In the genomic region with DNA sequence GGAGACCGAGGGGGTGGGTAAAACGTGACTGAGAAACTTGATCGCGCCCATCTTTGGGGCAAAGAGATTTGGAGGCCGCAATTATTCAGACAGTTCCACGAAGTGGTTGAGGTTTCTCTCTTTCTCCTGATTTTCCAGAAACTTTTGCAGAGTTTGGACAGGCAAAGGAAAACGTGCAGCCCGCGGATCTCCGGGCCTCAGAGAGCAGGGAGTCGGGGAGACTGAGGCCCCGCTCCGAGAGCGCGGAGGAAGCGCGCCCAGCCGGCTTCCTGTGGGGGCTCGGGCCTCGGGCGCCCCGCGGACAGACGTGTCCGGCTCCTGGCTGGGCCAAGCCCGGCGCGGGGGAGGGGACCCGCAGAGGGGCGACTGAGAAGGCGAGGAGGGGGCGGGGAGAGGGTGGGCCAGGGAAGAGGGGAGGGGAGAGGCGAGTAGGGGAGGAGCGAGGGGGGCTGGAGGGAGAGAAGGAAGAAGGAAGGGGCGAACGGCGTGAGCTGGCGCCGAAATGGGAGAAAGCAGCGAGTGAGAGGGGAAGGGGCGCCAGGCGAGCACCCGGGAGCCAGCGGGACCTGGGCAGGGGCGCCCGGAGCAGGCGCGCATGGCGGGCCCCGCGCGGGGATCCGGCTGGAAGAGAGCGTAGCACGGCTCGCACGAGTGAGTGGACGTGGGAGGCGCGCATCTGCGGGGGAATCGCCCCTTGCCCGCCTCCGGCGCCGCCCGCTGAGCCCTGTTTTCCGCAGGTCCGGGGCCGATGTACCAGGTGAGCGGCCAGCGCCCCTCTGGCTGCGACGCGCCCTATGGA, we compare ENCODE assay signal across 10 cellular contexts. TPM values are rescaled to one million over a fixed set of nuclear protein-coding genes. Genes with fewer than 3 reads are reported as not detected.
DNase-seq lines count a peak whose midpoint lies in the region; ATAC-seq, FAIRE-seq and TF ChIP-seq lines count a peak whose summit lies in the region.
"Had no signal": no experiment of that assay in that cellular context is flagged by ENCODE, and none has a peak within 500 bp of the region (broad histone marks: within the 10 kb centered on the region; RNA-seq: fewer than 3 reads in every experiment).

A gene with protein sequence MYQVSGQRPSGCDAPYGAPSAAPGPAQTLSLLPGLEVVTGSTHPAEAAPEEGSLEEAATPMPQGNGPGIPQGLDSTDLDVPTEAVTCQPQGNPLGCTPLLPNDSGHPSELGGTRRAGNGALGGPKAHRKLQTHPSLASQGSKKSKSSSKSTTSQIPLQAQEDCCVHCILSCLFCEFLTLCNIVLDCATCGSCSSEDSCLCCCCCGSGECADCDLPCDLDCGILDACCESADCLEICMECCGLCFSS (plus strand): TSS at position 467 of the 799 bp plus-strand sequence. CDS start 282 bp downstream, at position 749.

- no peak within 1 kb of the TSS for H2AK5ac ChIP-seq in H1 (ENCODE audit: low read depth, low read length)

- H4K20me1 ChIP-seq in H1 (replicated peaks in 1 of 2; ENCODE audit: control insufficient read depth in 1 of 2, insufficient read depth in 2 of 2, low read length in 2 of 2), result peaks cover 0 to 2% of the 10 kb centered on the region in 2 experiments

- WGBS in H1 (ENCODE audit: extremely low coverage in 1 of 2, insufficient coverage in 1 of 2, insufficient read length in 1 of 2, insufficient replicate concordance in 2 of 2, low coverage in 1 of 2, low lambda C conversion rate in 2 of 2, missing lambda C conversion rate in 1 of 2), 2 experiments, result 0% methylated on average over 41 of the region's 75 CpGs; no CpG with 5 or more reads in 1 of the 2 experiments

- H3K14ac ChIP-seq in H1 (ENCODE audit: insufficient read length), result no peak within 1 kb of the TSS

- H2BK20ac ChIP-seq in H1 (ENCODE audit: low read length), result peak within 1 kb of the TSS; percentile 86; the same call in 1 of the 2 replicates

- peaks cover 29 to 74% (median 48%) of the 10 kb centered on the region in 5 donors for H3K27me3 Mint-ChIP-seq in naive thymus-derived CD8-positive, alpha-beta T cell

- peak within 1 kb of the TSS; percentile 93 for H3K18ac ChIP-seq in H1 (ENCODE audit: extremely low read depth, low read length)

- H2BK5ac ChIP-seq in H1 (ENCODE audit: low read depth, low read length), result peak within 1 kb of the TSS; percentile 81; the same call in 1 of the 2 replicates

- TF ChIP-seq CTCF in A673 (conservative IDR thresholded peaks at IDR 0.05; ENCODE audit: low read depth, low read length) (no peak), H1 (IDR thresholded peaks at IDR 0.05; ENCODE audit: control extremely low read depth in 1 of 3, insufficient read depth in 1 of 3, low read depth in 1 of 3, low read length in 3 of 3) (no peak)

- POLR2A ChIA-PET in A673 (lab: Charles Lee; ENCODE audit: low non-redundant PET) (no interaction called here), H1 (lab: Charles Lee; ENCODE audit: partially characterized antibody) (interaction anchor here (1.0 to 2.2 kb wide), 4 partner anchors 14 to 60 kb away, joined by 3 to 7 read pairs (median 4); no protein-coding TSS in a partner anchor)
- POLR2A ChIA-PET in naive thymus-derived CD8-positive, alpha-beta T cell (lab: Charles Lee), result no interaction called here

- peak within 1 kb of the TSS; percentile 99 for H3K27ac ChIP-seq in A673 (ENCODE audit: low read depth, low read length, poor library complexity, severe bottlenecking)
- H3K27ac ChIP-seq in H1 (ENCODE audit: low read depth, low read length), result no peak within 1 kb of the TSS

- H3K9me3 ChIP-seq in A673 (ENCODE audit: low read depth, low read length, poor library complexity, severe bottlenecking) (no peaks in the 10 kb centered on the region), H1 (ENCODE audit: insufficient read depth in 2 of 2, low read depth in 1 of 2, low read length in 1 of 2) (no peaks in the 10 kb centered on the region)

- H3K4me3 Mint-ChIP-seq in naive thymus-derived CD8-positive, alpha-beta T cell, result peak within 1 kb of the TSS; percentile 60 to 82 (median 70)

- FAIRE-seq in H1 (lab: Jason Lieb, UNC), result no peak

- H4K5ac ChIP-seq in H1 (ENCODE audit: insufficient read length, low read depth, low read length), result peak within 1 kb of the TSS; percentile 57

- peak within 1 kb of the TSS; percentile 88; the same call in 1 of the 2 replicates for H2BK15ac ChIP-seq in H1 (ENCODE audit: low read length)

- no peak for TF ChIP-seq EP300 in H1 (IDR thresholded peaks at IDR 0.05; ENCODE audit: borderline replicate concordance in 1 of 2, low read depth in 2 of 2, low read length in 2 of 2)

- intact Hi-C loops in A673 (cut with micrococcal nuclease; ENCODE audit: unreplicated experiment), result no loop called here

- no peak for TF ChIP-seq POLR2A in H1 (IDR thresholded peaks at IDR 0.05; ENCODE audit: control extremely low read depth in 1 of 2, low read depth in 2 of 2, low read length in 2 of 2)

- peak within 1 kb of the TSS in 3 of 4 experiments; percentile 45 to 55 (median 48); a peak in 6 of 7 replicates for H3K9ac ChIP-seq in H1 (replicated peaks in 1 of 4; ENCODE audit: extremely low read depth in 1 of 4, low read depth in 3 of 4, low read length in 3 of 4)

- peaks cover 3 to 13% (median 9%) of the 10 kb centered on the region in 4 donors for H3K4me1 Mint-ChIP-seq in naive thymus-derived CD8-positive, alpha-beta T cell

- H3K36me3 ChIP-seq in A673 (ENCODE audit: insufficient read depth, low read length, poor library complexity, severe bottlenecking) (peaks cover 16% of the 10 kb centered on the region), H1 (ENCODE audit: control insufficient read depth in 2 of 4, insufficient read depth in 4 of 4, low read length in 3 of 4) (no peaks in the 10 kb centered on the region)

- peak within 1 kb of the TSS; percentile 76 for H4K91ac ChIP-seq in H1 (replicated peaks; ENCODE audit: insufficient read length, low read length)

- peaks cover 71% of the 10 kb centered on the region for H3K4me1 ChIP-seq in A673 (ENCODE audit: insufficient read depth, low read length, poor library complexity, severe bottlenecking)
- H3K4me1 ChIP-seq in H1 (replicated peaks in 1 of 4; ENCODE audit: control insufficient read depth in 3 of 4, insufficient read depth in 4 of 4, low read length in 3 of 4), result peaks cover 8 to 28% (median 17%) of the 10 kb centered on the region in 4 experiments

- peak within 1 kb of the TSS; percentile 89 to 96 for H3K4me2 ChIP-seq in H1 (ENCODE audit: insufficient read depth in 1 of 2, low read depth in 2 of 2, low read length in 2 of 2)

- peaks cover 0 to 5% of the 10 kb centered on the region in 2 experiments; a peak in 1 of 4 replicates for H3K79me2 ChIP-seq in H1 (ENCODE audit: control insufficient read depth in 1 of 2, insufficient read depth in 2 of 2, low read length in 2 of 2)

- peaks cover 2% of the 10 kb centered on the region; the same call in 1 of the 2 replicates for H3K79me1 ChIP-seq in H1 (ENCODE audit: low read depth, low read length)

- H4K8ac ChIP-seq in H1 (ENCODE audit: extremely low read depth, insufficient read depth, low read length), result peak within 1 kb of the TSS; percentile 1

- H3K56ac ChIP-seq in H1 (replicated peaks; ENCODE audit: insufficient read length, low read depth, low read length), result peak within 1 kb of the TSS; percentile 37

- H3K4me3 ChIP-seq in A673 (ENCODE audit: low read depth, low read length, poor library complexity, severe bottlenecking) (peak within 1 kb of the TSS; percentile 97), H1 (ENCODE audit: extremely low read depth in 1 of 4, insufficient read depth in 2 of 4, low read depth in 3 of 4, low read length in 4 of 4) (peak within 1 kb of the TSS; percentile 67 to 89 (median 78))

- DNase-seq in A673 (ENCODE audit: low spot score) (peak; percentile 82), NCI-H69 (lab: John Stamatoyannopoulos, UW) (peak; percentile 82), H1 (ENCODE audit: low read depth in 1 of 2, low spot score in 2 of 2) (peak; percentile 46 to 81), midbrain (lab: John Stamatoyannopoulos, UW) (no peak)
- peak in 1 of 10 donors; percentile 50 for DNase-seq in naive thymus-derived CD8-positive, alpha-beta T cell
- DNase-seq in stimulated activated CD4-positive, alpha-beta T cell treated with anti-CD3 and anti-CD28 coated beads, Interleukin-12 subunit alpha, Interleukin-12 subunit beta, amount 100 ng/mL, for 4 hours, result no peak
- DNase-seq in stimulated activated naive CD4-positive, alpha-beta T cell treated with Interleukin-2 at 50 U/mL for 16 hours (lab: John Stamatoyannopoulos, UW), result no peak
- DNase-seq: foreskin fibroblast, NCI-H187 treated with DMSO at 0.1 percent for 48 hours had no signal

- H2BK120ac ChIP-seq in H1 (replicated peaks; ENCODE audit: low read depth, low read length), result peak within 1 kb of the TSS; percentile 23

- TF ChIP-seq RAD21 in H1 (IDR thresholded peaks at IDR 0.05 in 1 of 2, conservative IDR thresholded peaks at IDR 0.05 in 1 of 2; ENCODE audit: low read depth in 2 of 2, low read length in 2 of 2), result no peak; a peak in 1 of 4 replicates

- peak within 1 kb of the TSS in 1 of 10 donors; percentile 40 for H3K27ac Mint-ChIP-seq in naive thymus-derived CD8-positive, alpha-beta T cell

- peaks cover 0 to 3% (median 0%) of the 10 kb centered on the region in 3 donors for H3K36me3 Mint-ChIP-seq in naive thymus-derived CD8-positive, alpha-beta T cell

- H3K4ac ChIP-seq in H1 (replicated peaks; ENCODE audit: insufficient read length, low read depth, low read length), result peak within 1 kb of the TSS; percentile 19

- peak within 1 kb of the TSS; percentile 85; the same call in 1 of the 2 replicates for H2BK12ac ChIP-seq in H1 (ENCODE audit: low read depth, low read length)

- CTCF ChIA-PET in A673 (lab: Charles Lee), result interaction anchor here (0.7 kb wide), 1 partner anchor 176 kb away, joined by 8 read pairs; no protein-coding TSS in a partner anchor
- CTCF ChIA-PET in H1 (lab: Charles Lee; ENCODE audit: partially characterized antibody), result interaction anchor here (0.6 to 5.1 kb wide), 4 partner anchors 35 to 45 kb away, joined by 3 to 22 read pairs (median 4); no protein-coding TSS in a partner anchor

- H3K27me3 ChIP-seq in A673 (replicated peaks; ENCODE audit: insufficient read depth, low read depth, low read length, poor library complexity) (no peaks in the 10 kb centered on the region), H1 (replicated peaks in 1 of 4; ENCODE audit: control insufficient read depth in 3 of 4, extremely low read depth in 1 of 4, insufficient read depth in 3 of 4, low read length in 3 of 4) (peaks cover 8 to 69% (median 37%) of the 10 kb centered on the region in 4 experiments; a peak in 6 of 7 replicates)

- peaks cover 22% of the 10 kb centered on the region for H3K23me2 ChIP-seq in H1 (ENCODE audit: low read depth, low read length)

- H3K23ac ChIP-seq in H1 (ENCODE audit: insufficient read length), result no peak within 1 kb of the TSS

- BruUV-seq in A673 (replicated peaks; lab: Mats Ljungman, UMichigan), result TSS peak; percentile 28

- peak in 1 of 2 donors; percentile 30 for ATAC-seq in naive thymus-derived CD8-positive, alpha-beta T cell
- ATAC-seq in GM21825 (IDR thresholded peaks at IDR 0.05; ENCODE audit: unreplicated experiment), result no peak

- H3K9me3 Mint-ChIP-seq in naive thymus-derived CD8-positive, alpha-beta T cell, result peaks cover 0 to 2% (median 0%) of the 10 kb centered on the region in 9 donors

- H2AFZ ChIP-seq in H1 (ENCODE audit: low read length), result peak within 1 kb of the TSS; percentile 60; the same call in 1 of the 2 replicates

RNA-seq across cellular contexts. Expression of the gene that starts here (rescaled TPM):
- total RNA-seq in A673 (2021), result 342 and 346 TPM in 2 replicates
- 38.5 and 41.0 TPM in 2 replicates for total RNA-seq in H1 (2021; fragmentation: NEBNext Ultra II Directional; extraction: Animal tissue kit (Norgen Biotek cat#: 25700))
- 65.6 and 78.9 TPM in 2 replicates for polyA plus RNA-seq in H1 (2011; rRNA removed)
- 73.5 TPM for polyA plus RNA-seq in H1 (2011; cell fraction: cytosol; rRNA removed)
- polyA plus RNA-seq in H1 (2011; cell fraction: nucleus; rRNA removed), result 60.0 TPM
- polyA plus RNA-seq in H1 (2012, experiment 1 of 2), result 21.8 to 38.0 TPM (median 35.1 TPM) in 4 replicates
- polyA plus RNA-seq in H1 (2012, experiment 2 of 2), result 41.2 TPM
- polyA plus RNA-seq in H1 (2013, experiment 1 of 2), result 36.9 TPM
- 40.4 TPM for polyA plus RNA-seq in H1 (2013, experiment 2 of 2)
- 10.9 and 15.4 TPM in 2 replicates for polyA minus RNA-seq in H1 (2011; rRNA and poly(A)+ RNA removed)
- 22.2 TPM for polyA minus RNA-seq in H1 (2011; cell fraction: cytosol; rRNA and poly(A)+ RNA removed)
- polyA minus RNA-seq in H1 (2011; cell fraction: nucleus; rRNA and poly(A)+ RNA removed), result 12.8 TPM
- total RNA-seq in naive thymus-derived CD8-positive, alpha-beta T cell, result not detected
- not detected for polyA plus RNA-seq in naive thymus-derived CD8-positive, alpha-beta T cell

Comparison
In these comparisons a context has a peak if more than half of its experiments do, and no peak if none do; other contexts are left out.
1. RNA of the gene that starts here (total RNA-seq): 342 to 346 TPM in A673 and 38.5 to 41.0 TPM in H1; not detected in naive thymus-derived CD8-positive, alpha-beta T cell; every median in the first group is over 10 times any median in the second.
2. RNA of the gene that starts here (polyA plus RNA-seq): 21.8 to 78.9 TPM in H1; not detected in naive thymus-derived CD8-positive, alpha-beta T cell; every median in the first group is over 10 times any median in the second.
3. DNase-seq: peak in A673 (single experiment), NCI-H69 (single experiment) and H1 (2 of 2); none in midbrain (single experiment), stimulated activated CD4-positive, alpha-beta T cell treated with anti-CD3 and anti-CD28 coated beads, Interleukin-12 subunit alpha, Interleukin-12 subunit beta, amount 100 ng/mL, for 4 hours (single experiment) and stimulated activated naive CD4-positive, alpha-beta T cell treated with Interleukin-2 at 50 U/mL for 16 hours (single experiment).